Comparison of ENCODE assay signal across 9 cellular contexts in the genomic region with DNA sequence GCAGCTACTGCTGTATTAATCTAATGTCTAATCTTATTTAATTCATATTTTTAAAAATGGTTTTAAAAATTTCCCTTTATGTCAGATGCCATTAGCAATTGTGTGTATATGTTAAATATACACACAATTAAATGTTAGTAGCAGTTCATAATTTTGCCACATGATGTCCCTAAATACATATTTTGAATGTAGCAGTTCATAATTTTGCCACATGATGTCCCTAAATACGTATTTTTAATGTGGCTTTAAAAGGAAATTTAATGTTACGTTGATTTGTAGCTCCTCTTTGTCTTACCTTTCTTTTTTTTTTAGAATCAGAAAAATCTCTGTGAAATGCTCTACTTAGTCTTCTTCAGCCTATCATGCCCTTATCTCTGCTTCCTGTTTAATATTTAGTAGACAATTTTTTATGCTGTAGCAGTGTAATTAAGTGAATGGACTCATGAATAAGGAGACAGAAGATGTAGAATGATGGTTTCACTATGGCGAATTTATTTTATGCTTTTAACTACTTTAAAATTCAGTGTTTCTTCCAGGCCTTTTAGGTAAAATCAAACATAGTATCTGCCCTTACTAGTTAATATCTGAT. TPM values are rescaled to one million over a fixed set of nuclear protein-coding genes. Genes with fewer than 3 reads are reported as not detected.
DNase-seq lines count a peak whose midpoint lies in the region; ATAC-seq and TF ChIP-seq lines count a peak whose summit lies in the region.
"Had no signal": no experiment of that assay in that cellular context is flagged by ENCODE, and none has a peak within 500 bp of the region (broad histone marks: within the 10 kb centered on the region; RNA-seq: fewer than 3 reads in every experiment).

No MANE protein-coding gene starts in this region.

- no peak overlapping the region for H3K27ac Mint-ChIP-seq in stimulated activated memory B cell treated with anti-CD40 and anti-IgM and Interleukin-4, amounts not matched to agents 10 μg/mL and 1 μg/mL and 100 μg/mL, for 72 hours
- H3K27ac Mint-ChIP-seq: IgD-negative memory B cell had no signal

- 15 to 27% (median 17%) methylated on average over 3 of the region's 3 CpGs for WGBS in stomach, 5 donors

- H3K79me2 ChIP-seq in PC-9 (ENCODE audit: low read depth): no peaks in the 10 kb centered on the region

- TF ChIP-seq POLR2A in stomach (IDR thresholded peaks at IDR 0.05): no peak

- intact Hi-C loops in PC-9 (cut with micrococcal nuclease; ENCODE audit: unreplicated experiment) (loop anchor here (1.0 to 10.0 kb wide), 5 partner anchors 121 to 1148 kb away; partner anchors contain the start of gene CTSO), stomach (cut with DNase I; ENCODE audit: low total_unique reads) (no loop called here)

- H3K4me3 Mint-ChIP-seq in stimulated activated memory B cell treated with anti-CD40 and anti-IgM and Interleukin-4, amounts not matched to agents 10 μg/mL and 1 μg/mL and 100 μg/mL, for 72 hours: no peak overlapping the region
- H3K4me3 Mint-ChIP-seq: IgD-negative memory B cell had no signal

- H3K4me3 ChIP-seq in AG10803 (ENCODE audit: low read length) (no peak overlapping the region), PC-9 (no peak overlapping the region), stomach (no peak overlapping the region), H7 (ENCODE audit: insufficient read depth, low read depth, low read length) (no peak overlapping the region)

- CTCF ChIA-PET in PC-9 (lab: Charles Lee): interaction anchor here (0.6 kb wide), 1 partner anchor 177 kb away, joined by 3 read pairs; no protein-coding TSS in a partner anchor

- peak; percentile 90 for ATAC-seq in GM18511 (IDR thresholded peaks at IDR 0.05; ENCODE audit: unreplicated experiment)
- ATAC-seq in HG03095 (IDR thresholded peaks at IDR 0.05; ENCODE audit: unreplicated experiment): peak; percentile 81
- no peak for ATAC-seq in stimulated activated memory B cell treated with anti-CD40 and anti-IgM and Interleukin-4, amounts not matched to agents 10 μg/mL and 1 μg/mL and 100 μg/mL, for 72 hours

- H3F3A ChIP-seq in PC-9 (ENCODE audit: insufficient read depth, low read depth): no peaks in the 10 kb centered on the region

- H3K9me3 Mint-ChIP-seq in stimulated activated memory B cell treated with anti-CD40 and anti-IgM and Interleukin-4, amounts not matched to agents 10 μg/mL and 1 μg/mL and 100 μg/mL, for 72 hours: no peaks in the 10 kb centered on the region

- DNase-seq in AG10803 (ENCODE audit: low read depth) (peak; percentile 54), PC-9 (no peak), fibroblast of gingiva (ENCODE audit: low read depth) (peak; percentile 46), stomach (no peak), H7 (no peak)

- TF ChIP-seq CTCF in AG10803 (conservative IDR thresholded peaks at IDR 0.05; ENCODE audit: low read length): peak; percentile 92
- peak; percentile 71 for TF ChIP-seq CTCF in PC-9 (conservative IDR thresholded peaks at IDR 0.05)
- TF ChIP-seq CTCF in stomach (IDR thresholded peaks at IDR 0.05): peak in 5 of 7 experiments; percentile 27 to 64 (median 50)

- H3K4me1 ChIP-seq in PC-9 (replicated peaks; ENCODE audit: insufficient read depth) (no peaks in the 10 kb centered on the region), stomach (no peaks in the 10 kb centered on the region)

- H3K27ac ChIP-seq in PC-9: no peak overlapping the region
- no peak overlapping the region for H3K27ac ChIP-seq in stomach

- no peaks in the 10 kb centered on the region for H3K27me3 ChIP-seq in PC-9 (ENCODE audit: insufficient read depth, low read depth)
- H3K27me3 ChIP-seq in stomach: no peaks in the 10 kb centered on the region
- H3K27me3 ChIP-seq in H7 (ENCODE audit: control insufficient read depth, insufficient read depth, low read length): no peaks in the 10 kb centered on the region

- no TSS peak for BruUV-seq in PC-9 (replicated peaks; lab: Mats Ljungman, UMichigan)

- H3K9me3 ChIP-seq in PC-9 (ENCODE audit: insufficient read depth, low read depth) (no peaks in the 10 kb centered on the region), stomach (no peaks in the 10 kb centered on the region)

- H3K36me3 ChIP-seq in PC-9 (ENCODE audit: low read depth) (no peaks in the 10 kb centered on the region), stomach (no peaks in the 10 kb centered on the region), H7 (replicated peaks; ENCODE audit: control insufficient read depth, insufficient read depth, low read length) (no peaks in the 10 kb centered on the region)

- no peak for TF ChIP-seq EP300 in stomach (IDR thresholded peaks at IDR 0.05)

- peak overlapping the region; percentile 56 for H3K4me2 ChIP-seq in PC-9

- POLR2A ChIA-PET in PC-9 (lab: Charles Lee; ENCODE audit: unreplicated experiment): no interaction called here

- no peaks in the 10 kb centered on the region for H4K20me1 ChIP-seq in PC-9 (ENCODE audit: insufficient read depth)

- H3K36me3 Mint-ChIP-seq in stimulated activated memory B cell treated with anti-CD40 and anti-IgM and Interleukin-4, amounts not matched to agents 10 μg/mL and 1 μg/mL and 100 μg/mL, for 72 hours: no peaks in the 10 kb centered on the region
- H3K36me3 Mint-ChIP-seq: IgD-negative memory B cell had no signal

- H2AFZ ChIP-seq in PC-9: no peak overlapping the region

- no peaks in the 10 kb centered on the region for H3K4me1 Mint-ChIP-seq in stimulated activated memory B cell treated with anti-CD40 and anti-IgM and Interleukin-4, amounts not matched to agents 10 μg/mL and 1 μg/mL and 100 μg/mL, for 72 hours
- H3K4me1 Mint-ChIP-seq: IgD-negative memory B cell had no signal

- no peaks in the 10 kb centered on the region for H3K27me3 Mint-ChIP-seq in stimulated activated memory B cell treated with anti-CD40 and anti-IgM and Interleukin-4, amounts not matched to agents 10 μg/mL and 1 μg/mL and 100 μg/mL, for 72 hours

- no peaks in the 10 kb centered on the region for H3K9me2 ChIP-seq in PC-9 (ENCODE audit: insufficient read depth)

RNA-seq across cellular contexts. Expression of gene RBM46, which starts 26.1 kb away (rescaled TPM):
- total RNA-seq in PC-9 (2021): not detected in 2 replicates
- not detected for total RNA-seq in stomach
- not detected for polyA plus RNA-seq in stomach
- 0.73 and 2.3 TPM in 2 replicates for total RNA-seq in H7 (2014; rRNA removed; shearing (Covaris generic))
- polyA plus RNA-seq: IgD-negative memory B cell had no signal

Comparison
In these comparisons a context has a peak if more than half of its experiments do, and no peak if none do; other contexts are left out.
1. DNase-seq: peak in AG10803 (single experiment) and fibroblast of gingiva (single experiment); none in PC-9 (0 of 2), stomach (single experiment) and H7 (single experiment).
2. Peak in every context shown above with its lines, with median percentiles within 50 percentile points of each other: CTCF ChIP-seq.